In genomic region chr1:111223126-111223443, GRCh38 we compare ENCODE assay signal across 1 cellular context.
TF ChIP-seq lines count a peak whose summit lies in the region.

No MANE protein-coding gene starts in this region.

TF ChIP-seq in HCT116, 20 proteins besides CTCF, POLR2A, EP300 and RAD21 (continued from another document):
- TF ChIP-seq REST (IDR thresholded peaks at IDR 0.05; ENCODE audit: low read depth) (no peak), SIN3A (IDR thresholded peaks at IDR 0.05; ENCODE audit: low read depth) (no peak), MAX (IDR thresholded peaks at IDR 0.05) (no peak), EZH2 (IDR thresholded peaks at IDR 0.05) (no peak), POLR2AphosphoS5 (IDR thresholded peaks at IDR 0.05; ENCODE audit: low read depth, low read length) (no peak), YY1 (IDR thresholded peaks at IDR 0.05; ENCODE audit: extremely low read depth, insufficient replicate concordance, low read depth, low read length) (no peak), FOSL1 (IDR thresholded peaks at IDR 0.05; ENCODE audit: low read depth) (no peak), JUND (IDR thresholded peaks at IDR 0.05) (no peak), CEBPB (IDR thresholded peaks at IDR 0.05; ENCODE audit: low read depth) (no peak), ZNF274 (IDR thresholded peaks at IDR 0.05; ENCODE audit: low read depth, low read length) (no peak), ELF1 (IDR thresholded peaks at IDR 0.05; ENCODE audit: borderline replicate concordance, low read depth) (no peak), EZH2phosphoT487 (IDR thresholded peaks at IDR 0.05; ENCODE audit: borderline replicate concordance) (no peak)
